32 cellular contexts compared by ENCODE assay signal in the genomic region with DNA sequence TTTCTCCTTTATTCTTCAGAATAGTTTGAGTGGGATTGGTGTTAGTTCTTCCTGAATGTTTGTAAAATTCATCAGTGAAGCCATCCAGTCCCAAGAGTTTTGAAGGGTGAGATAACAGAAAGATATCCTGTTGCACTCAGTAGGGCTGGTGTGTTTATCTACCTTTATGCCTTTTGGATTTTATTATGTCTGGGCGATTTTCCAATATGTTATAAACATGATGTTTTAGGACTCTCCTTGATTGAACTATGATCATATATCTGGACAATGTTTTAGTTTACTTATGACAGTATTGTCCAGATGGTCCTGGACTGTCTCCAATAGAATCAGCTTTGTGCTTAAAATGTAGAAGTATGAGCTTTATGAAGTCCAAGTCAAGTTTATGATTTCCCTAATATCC.
"Had no signal": no experiment of that assay in that cellular context is flagged by ENCODE, and none has a peak within 500 bp of the region (broad histone marks: within the 10 kb centered on the region; RNA-seq: fewer than 3 reads in every experiment).

No MANE protein-coding gene starts in this region.

- H3K9me3 ChIP-seq: MG63, SJCRH30 had no signal

- H3K36me3 ChIP-seq: MG63, SJCRH30 had no signal

- FAIRE-seq: RCC 7860 had no signal

- H3K4me1 ChIP-seq: SJCRH30 had no signal

- H3K4me3 ChIP-seq: MG63, PC-9, SJCRH30, SK-N-MC had no signal

- H3K27ac ChIP-seq: PC-9, RWPE1, SJCRH30, SK-N-MC had no signal

- ATAC-seq: Panc1, Right ventricle myocardium inferior, SK-N-SH treated with all-trans-retinoic acid at 6 μM for 48 hours had no signal

- H3K27me3 ChIP-seq: MG63, SJCRH30 had no signal

- DNase-seq: Kasumi-1, KG1, MG63, NCI-H1048, NCI-H1092 treated with DMSO at 0.1 percent for 48 hours, NCI-H1105 treated with DMSO at 0.1 percent for 48 hours, NCI-H1417, NCI-H1436, NCI-H146, NCI-H1694, NCI-H187, NCI-H1930, NCI-H2029 treated with DMSO at 0.1 percent for 48 hours, NCI-H2081 treated with DMSO at 0.1 percent for 48 hours, NCI-H2107, NCI-H2171, NCI-H226, NCI-H446 treated with DMSO at 0.1 percent for 48 hours, NCI-H510A, NCI-H524, NCI-H526, NCI-H774, PC-9, SHP77, SIG-M5, SJCRH30 had no signal
